8 cellular contexts compared by ENCODE assay signal in genomic region chr4:128812360-128812958, GRCh38. TPM values are rescaled to one million over a fixed set of nuclear protein-coding genes. Genes with fewer than 3 reads are reported as not detected.
DNase-seq lines count a peak whose midpoint lies in the region; ATAC-seq, FAIRE-seq and TF ChIP-seq lines count a peak whose summit lies in the region.

No MANE protein-coding gene starts in this region.

- intact Hi-C loops in activated T-helper 1 cell treated with anti-CD3 and anti-CD28 coated beads, Interleukin-12 subunit alpha, Interleukin-12 subunit beta, Interleukin-2, Interleukin-4 antibody, amounts not matched to agents 30 ng/mL and 10 ng/mL and 1 ng/mL, durations not matched to agents 14 hours and 24 hours and 36 hours (cut with micrococcal nuclease), result loop anchor here (5.0 kb wide), 2 partner anchors 295 to 1030 kb away; partner anchors contain the start of gene HSPA4L

- peak overlapping the region; percentile 89 for H2AFZ ChIP-seq in neuron (ENCODE audit: low read depth, low read length)

- peaks cover 32% of the 10 kb centered on the region for H3K4me1 Mint-ChIP-seq in activated T-helper 1 cell treated with anti-CD3 and anti-CD28 coated beads, Interleukin-12 subunit alpha, Interleukin-12 subunit beta, Interleukin-2, Interleukin-4 antibody, amounts not matched to agents 30 ng/mL and 10 ng/mL and 1 ng/mL, durations not matched to agents 14 hours and 24 hours and 36 hours (ENCODE audit: low read depth)

- H3K27me3 ChIP-seq in neuron (ENCODE audit: insufficient read depth, low read length), result no peaks in the 10 kb centered on the region

- no peaks in the 10 kb centered on the region for H3K27me3 Mint-ChIP-seq in activated T-helper 1 cell treated with anti-CD3 and anti-CD28 coated beads, Interleukin-12 subunit alpha, Interleukin-12 subunit beta, Interleukin-2, Interleukin-4 antibody, amounts not matched to agents 30 ng/mL and 10 ng/mL and 1 ng/mL, durations not matched to agents 14 hours and 24 hours and 36 hours (ENCODE audit: insufficient read depth)

- FAIRE-seq in GM12892 (lab: Jason Lieb, UNC), result peak; percentile 67

- TF ChIP-seq POLR2A in GM12892 (IDR thresholded peaks at IDR 0.05; ENCODE audit: low read depth, low read length), result 0 out of 2 replicates have a peak, but pooled peaks have one; percentile 4

- peaks cover 8% of the 10 kb centered on the region for H3K36me3 Mint-ChIP-seq in activated T-helper 1 cell treated with anti-CD3 and anti-CD28 coated beads, Interleukin-12 subunit alpha, Interleukin-12 subunit beta, Interleukin-2, Interleukin-4 antibody, amounts not matched to agents 30 ng/mL and 10 ng/mL and 1 ng/mL, durations not matched to agents 14 hours and 24 hours and 36 hours (ENCODE audit: low read depth)

- DNase-seq in AG09309 (ENCODE audit: low read depth) (no peak), GM12892 (ENCODE audit: insufficient read length) (peak; percentile 50), NCI-H2029 treated with DMSO at 0.1 percent for 48 hours (lab: John Stamatoyannopoulos, UW) (peak; percentile 34), fibroblast of villous mesenchyme (ENCODE audit: low read depth) (peak; percentile 76), GM10266 (ENCODE audit: extremely low spot score) (no peak)
- DNase-seq in activated T-helper 1 cell treated with anti-CD3 and anti-CD28 coated beads, Interleukin-12 subunit alpha, Interleukin-12 subunit beta, Interleukin-2, Interleukin-4 antibody, amounts not matched to agents 30 ng/mL and 10 ng/mL and 1 ng/mL, durations not matched to agents 14 hours and 24 hours and 36 hours (ENCODE audit: low spot score), result peak; percentile 37

- H3K4me3 ChIP-seq in AG09309 (ENCODE audit: control insufficient read depth, low read depth, low read length) (peak overlapping the region; percentile 95), fibroblast of villous mesenchyme (ENCODE audit: low read depth, low read length) (peak overlapping the region; percentile 92), neuron (ENCODE audit: low read length) (peak overlapping the region; percentile 57)

- TF ChIP-seq CTCF in AG09309 (IDR thresholded peaks at IDR 0.05; ENCODE audit: control insufficient read depth, insufficient read depth, low read depth, low read length, missing control alignments), result no peak
- no peak for TF ChIP-seq CTCF in fibroblast of villous mesenchyme (IDR thresholded peaks at IDR 0.05; ENCODE audit: insufficient read depth, low read depth, low read length)
- no peak for TF ChIP-seq CTCF in GM10266 (IDR thresholded peaks at IDR 0.05; ENCODE audit: control insufficient read depth, insufficient read depth, low read depth, missing control alignments)

- peaks cover 6% of the 10 kb centered on the region for H3K4me1 ChIP-seq in neuron (ENCODE audit: insufficient read depth, low read length)

- no peaks in the 10 kb centered on the region for H3K9me3 ChIP-seq in neuron (ENCODE audit: low read length)

- H3K27ac Mint-ChIP-seq in activated T-helper 1 cell treated with anti-CD3 and anti-CD28 coated beads, Interleukin-12 subunit alpha, Interleukin-12 subunit beta, Interleukin-2, Interleukin-4 antibody, amounts not matched to agents 30 ng/mL and 10 ng/mL and 1 ng/mL, durations not matched to agents 14 hours and 24 hours and 36 hours, result peak overlapping the region; percentile 65

- H3K36me3 ChIP-seq in neuron (ENCODE audit: insufficient read depth, low read length), result peaks cover 6% of the 10 kb centered on the region

- peak; percentile 10 for ATAC-seq in HG02938 (IDR thresholded peaks at IDR 0.05; ENCODE audit: unreplicated experiment)

- H3K4me3 Mint-ChIP-seq in activated T-helper 1 cell treated with anti-CD3 and anti-CD28 coated beads, Interleukin-12 subunit alpha, Interleukin-12 subunit beta, Interleukin-2, Interleukin-4 antibody, amounts not matched to agents 30 ng/mL and 10 ng/mL and 1 ng/mL, durations not matched to agents 14 hours and 24 hours and 36 hours, result peak overlapping the region; percentile 80

- no peaks in the 10 kb centered on the region for H3K9me3 Mint-ChIP-seq in activated T-helper 1 cell treated with anti-CD3 and anti-CD28 coated beads, Interleukin-12 subunit alpha, Interleukin-12 subunit beta, Interleukin-2, Interleukin-4 antibody, amounts not matched to agents 30 ng/mL and 10 ng/mL and 1 ng/mL, durations not matched to agents 14 hours and 24 hours and 36 hours

RNA-seq across cellular contexts. Expression of gene JADE1, which starts 3.0 kb away (rescaled TPM):
- polyA plus RNA-seq in GM12892 (2012; ENCODE audit: missing spikeins), result 10.5 TPM
- 38.7 and 42.4 TPM in 2 replicates for total RNA-seq in activated T-helper 1 cell treated with anti-CD3 and anti-CD28 coated beads, Interleukin-12 subunit alpha, Interleukin-12 subunit beta, Interleukin-2, Interleukin-4 antibody, amounts not matched to agents 30 ng/mL and 10 ng/mL and 1 ng/mL, durations not matched to agents 14 hours and 24 hours and 36 hours
- total RNA-seq in fibroblast of villous mesenchyme, result 29.6 and 38.4 TPM in 2 replicates

Comparison
In these comparisons a context has a peak if more than half of its experiments do, and no peak if none do; other contexts are left out.
1. DNase-seq: peak in GM12892 (single experiment), NCI-H2029 treated with DMSO at 0.1 percent for 48 hours (single experiment), activated T-helper 1 cell treated with anti-CD3 and anti-CD28 coated beads, Interleukin-12 subunit alpha, Interleukin-12 subunit beta, Interleukin-2, Interleukin-4 antibody, amounts not matched to agents 30 ng/mL and 10 ng/mL and 1 ng/mL, durations not matched to agents 14 hours and 24 hours and 36 hours (single experiment) and fibroblast of villous mesenchyme (single experiment); none in AG09309 (single experiment) and GM10266 (single experiment).
2. Peak in every context shown above with its lines, with median percentiles within 50 percentile points of each other: H3K4me3 ChIP-seq.